8 cellular contexts compared by ENCODE assay signal in the genomic region with DNA sequence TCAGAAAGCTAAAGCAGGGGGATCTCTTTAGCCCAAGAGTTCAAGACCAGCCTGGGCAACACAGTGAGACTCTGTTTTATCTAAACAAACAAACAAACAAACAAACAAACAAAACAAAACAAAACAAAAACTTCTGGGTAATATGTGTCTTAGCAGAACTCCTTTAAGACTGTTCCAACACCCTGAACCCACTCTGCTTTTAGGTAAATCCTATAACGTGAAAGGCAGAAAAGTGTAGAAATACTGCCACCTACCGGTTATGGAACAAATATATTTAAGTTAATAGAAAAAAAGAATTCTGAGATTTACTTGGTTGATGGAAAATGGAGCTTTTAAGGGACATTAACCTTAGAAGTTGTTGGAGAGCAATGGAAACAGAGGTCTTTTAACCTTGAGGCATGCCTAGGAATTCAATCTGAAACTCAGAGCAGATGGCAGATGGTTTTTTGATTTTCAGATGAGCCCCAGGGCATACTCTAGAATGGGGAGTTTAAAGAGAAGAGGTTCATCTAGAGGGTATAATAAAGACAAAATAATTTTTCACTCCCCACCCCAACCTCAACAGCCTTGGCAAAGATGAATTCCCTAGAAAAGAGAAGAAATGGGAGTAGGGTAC. TPM values are rescaled to one million over a fixed set of nuclear protein-coding genes. Genes with fewer than 3 reads are reported as not detected.
A peak's percentile ranks its signal among the peaks of the same experiment; 100 is the strongest.
DNase-seq lines count a peak whose midpoint lies in the region; ATAC-seq, FAIRE-seq and TF ChIP-seq lines count a peak whose summit lies in the region.

No MANE protein-coding gene starts in this region.

- in situ Hi-C loops in HepG2 (cut with HindIII; ENCODE audit: extremely low pct_ligation_motif_present, low pct_unique_long_range_greater_than_20kb) = loop anchor here (5.0 kb wide), 1 partner anchor 437 kb away; no protein-coding TSS in a partner anchor

- TF ChIP-seq POLR2A in HepG2 (IDR thresholded peaks at IDR 0.05; ENCODE audit: insufficient read depth in 1 of 2, low read depth in 2 of 2, low read length in 2 of 2) = no peak

- TF ChIP-seq CTCF in HepG2 (CRISPR knock-in tag; IDR thresholded peaks at IDR 0.05) = peak; percentile 63

- WGBS in HepG2 (ENCODE audit: low lambda C conversion rate) = 1% methylated on average over 2 of the region's 2 CpGs
- WGBS in aorta, 2 donors = 0 to 1% methylated on average over 2 of the region's 2 CpGs

- H3K4me1 ChIP-seq in HepG2 (ENCODE audit: insufficient read depth, low read length) (no peaks in the 10 kb centered on the region), aorta (ENCODE audit: control insufficient read depth in 1 of 2, insufficient read depth in 2 of 2, low read length in 2 of 2) (no peaks in the 10 kb centered on the region)

- H2AFZ ChIP-seq in HepG2 (ENCODE audit: low read length) = no peak overlapping the region

- H3K27me3 ChIP-seq in HepG2 (ENCODE audit: control insufficient read depth in 1 of 2, insufficient read depth in 2 of 2, low read length in 2 of 2) (no peaks in the 10 kb centered on the region), aorta (ENCODE audit: control insufficient read depth in 1 of 2, insufficient read depth in 2 of 2, low read length in 1 of 2) (no peaks in the 10 kb centered on the region)

- DNase-seq in D341Med (ENCODE audit: low spot score) (peak; percentile 31), HS-27A (ENCODE audit: low read depth) (peak; percentile 34), NCI-H82 treated with DMSO at 0.1 percent for 48 hours (lab: John Stamatoyannopoulos, UW; ENCODE audit: unreplicated experiment) (peak; percentile 36), HepG2 (ENCODE audit: low spot score) (peak; percentile 65), aorta (no peak), OCI-M2 (lab: John Stamatoyannopoulos, UW; ENCODE audit: unreplicated experiment) (no peak)
- DNase-seq in central memory CD4-positive, alpha-beta T cell = peak; percentile 39

- no peak overlapping the region for H3K27ac ChIP-seq in HepG2 (ENCODE audit: extremely low read length, insufficient read depth, low read length)
- H3K27ac ChIP-seq in aorta (ENCODE audit: low read depth in 1 of 2, low read length in 2 of 2) = no peak overlapping the region

- ATAC-seq in HepG2 = peak; percentile 51
- ATAC-seq in aorta (ENCODE audit: low FRiP score) = peak; percentile 54
- no peak for ATAC-seq in HG02571 (IDR thresholded peaks at IDR 0.05; ENCODE audit: unreplicated experiment)

- POLR2A ChIA-PET in HepG2 (lab: Yijun Ruan, JAX) = no interaction called here

- peaks cover 3% of the 10 kb centered on the region; the same call in 1 of the 2 replicates for H4K20me1 ChIP-seq in HepG2 (ENCODE audit: insufficient read depth, low read length)

- TF ChIP-seq EP300 in HepG2 (IDR thresholded peaks at IDR 0.05; ENCODE audit: low read depth in 2 of 2, low read length in 2 of 2) (no peak), HepG2 (CRISPR knock-in tag; IDR thresholded peaks at IDR 0.05; ENCODE audit: borderline replicate concordance) (no peak)

- H3K4me3 ChIP-seq in HepG2 (replicated peaks in 1 of 3; ENCODE audit: insufficient read depth in 1 of 3, low read depth in 2 of 3, low read length in 3 of 3) (no peak overlapping the region), aorta (ENCODE audit: low read length in 2 of 2) (no peak overlapping the region)

- no peaks in the 10 kb centered on the region for H3K79me2 ChIP-seq in HepG2 (ENCODE audit: insufficient read depth, low read length)

- FAIRE-seq in HepG2 (lab: Jason Lieb, UNC) = no peak

- CTCF ChIA-PET in HepG2 (lab: Yijun Ruan, JAX; ENCODE audit: low intra/inter-chr PET ratio, low total read pairs) = interaction anchor here (1.6 to 2.6 kb wide), 3 partner anchors 402 to 480 kb away, joined by 4 to 25 read pairs (median 9); no protein-coding TSS in a partner anchor

- no TSS peak for BruUV-seq in HepG2 (replicated peaks; lab: Mats Ljungman, UMichigan)

- TF ChIP-seq RAD21 in HepG2 (CRISPR knock-in tag; IDR thresholded peaks at IDR 0.05) = no peak

- no peak overlapping the region for H3K9ac ChIP-seq in HepG2 (ENCODE audit: insufficient read depth, low read depth, low read length)

- H3K36me3 ChIP-seq in HepG2 (replicated peaks in 1 of 2; ENCODE audit: control insufficient read depth in 1 of 2, insufficient read depth in 2 of 2, low read length in 2 of 2) = no peaks in the 10 kb centered on the region
- H3K36me3 ChIP-seq in aorta (ENCODE audit: control insufficient read depth in 1 of 2, insufficient read depth in 2 of 2, low read length in 1 of 2) = no peaks in the 10 kb centered on the region

- intact Hi-C loops in HepG2 (cut with micrococcal nuclease; ENCODE audit: unreplicated experiment) = loop anchor here (2.0 kb wide), 3 partner anchors 402 to 480 kb away; no protein-coding TSS in a partner anchor
- intact Hi-C loops in aorta (cut with DNase I) = loop anchor here (2.0 to 10.0 kb wide), 3 partner anchors 190 to 486 kb away; a partner anchor contains a TSS

- H3K4me2 ChIP-seq in HepG2 (ENCODE audit: low read depth, low read length) = no peak overlapping the region

- H3K9me3 ChIP-seq in HepG2 (ENCODE audit: low read length) = no peaks in the 10 kb centered on the region
- no peaks in the 10 kb centered on the region for H3K9me3 ChIP-seq in aorta (ENCODE audit: control insufficient read depth, low read length)

TF ChIP-seq in HepG2, 621 proteins besides CTCF, POLR2A, EP300 and RAD21 (continues in another document):
- TF ChIP-seq ZFX (CRISPR knock-in tag; IDR thresholded peaks at IDR 0.05; ENCODE audit: low read depth) (no peak), CREB1 (IDR thresholded peaks at IDR 0.05) (no peak), CREB1 (CRISPR knock-in tag; IDR thresholded peaks at IDR 0.05) (0 out of 2 replicates have a peak, but pooled peaks have one; percentile 21), STAT5B (CRISPR knock-in tag; IDR thresholded peaks at IDR 0.05) (no peak), FIP1L1 (IDR thresholded peaks at IDR 0.05; ENCODE audit: borderline replicate concordance, insufficient read depth, low read depth, low read length) (no peak), ZNF460 (CRISPR knock-in tag; IDR thresholded peaks at IDR 0.05; ENCODE audit: borderline replicate concordance) (no peak), MTF1 (CRISPR knock-in tag; IDR thresholded peaks at IDR 0.05) (no peak), DMAP1 (CRISPR knock-in tag; IDR thresholded peaks at IDR 0.05) (no peak), ZNF567 (CRISPR knock-in tag; IDR thresholded peaks at IDR 0.05; ENCODE audit: borderline replicate concordance) (no peak), ZNF20 (CRISPR knock-in tag; IDR thresholded peaks at IDR 0.05) (no peak), STAG1 (CRISPR knock-in tag; IDR thresholded peaks at IDR 0.05) (peak; percentile 79), SMC3 (IDR thresholded peaks at IDR 0.05; ENCODE audit: low read length) (peak; percentile 55)
- TF ChIP-seq, protein P1, sequence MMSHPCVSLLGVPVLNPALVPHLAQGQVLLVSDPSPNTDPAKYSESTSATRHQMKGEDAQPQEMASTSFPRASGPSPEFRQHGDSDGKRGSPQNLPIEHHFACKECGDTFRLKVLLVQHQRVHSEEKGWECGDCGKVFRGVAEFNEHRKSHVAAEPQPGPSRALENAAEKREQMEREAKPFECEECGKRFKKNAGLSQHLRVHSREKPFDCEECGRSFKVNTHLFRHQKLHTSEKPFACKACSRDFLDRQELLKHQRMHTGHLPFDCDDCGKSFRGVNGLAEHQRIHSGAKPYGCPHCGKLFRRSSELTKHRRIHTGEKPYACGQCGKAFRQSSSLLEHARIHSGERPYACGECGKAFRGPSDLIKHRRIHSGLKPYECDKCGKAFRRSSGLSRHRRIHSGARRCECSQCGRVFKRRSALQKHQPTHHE (CRISPR knock-in tag; IDR thresholded peaks at IDR 0.05; ENCODE audit: borderline replicate concordance) = no peak
- TF ChIP-seq, protein P2, sequence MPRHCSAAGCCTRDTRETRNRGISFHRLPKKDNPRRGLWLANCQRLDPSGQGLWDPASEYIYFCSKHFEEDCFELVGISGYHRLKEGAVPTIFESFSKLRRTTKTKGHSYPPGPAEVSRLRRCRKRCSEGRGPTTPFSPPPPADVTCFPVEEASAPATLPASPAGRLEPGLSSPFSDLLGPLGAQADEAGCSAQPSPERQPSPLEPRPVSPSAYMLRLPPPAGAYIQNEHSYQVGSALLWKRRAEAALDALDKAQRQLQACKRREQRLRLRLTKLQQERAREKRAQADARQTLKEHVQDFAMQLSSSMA (CRISPR knock-in tag; IDR thresholded peaks at IDR 0.05) = no peak

RNA-seq across cellular contexts. Expression of a gene that starts 38.5 kb away (rescaled TPM):
- total RNA-seq in HepG2 (2016; rRNA removed; fragmentation: Illumina TruSeq; extraction: Trizol) (304 and 480 TPM in 2 replicates), aorta (100 to 1,000 TPM; 387 to 624 TPM)
- total RNA-seq in HepG2 (2016; cell fraction: cytosol; rRNA removed; fragmentation: Illumina TruSeq; extraction: Trizol; ENCODE audit: low read depth) = 45.4 and 49.6 TPM in 2 replicates
- 318 and 477 TPM in 2 replicates for total RNA-seq in HepG2 (2016; cell fraction: insoluble cytoplasmic fraction; rRNA removed; fragmentation: Illumina TruSeq; extraction: Trizol)
- total RNA-seq in HepG2 (2016; cell fraction: membrane; rRNA removed; fragmentation: Illumina TruSeq; extraction: Trizol) = 107 and 113 TPM in 2 replicates
- total RNA-seq in HepG2 (2016; cell fraction: nucleus; rRNA removed; fragmentation: Illumina TruSeq; extraction: Trizol) = 139 and 147 TPM in 2 replicates
- polyA plus RNA-seq in HepG2 (2011; rRNA removed) (309 and 347 TPM in 2 replicates), aorta (100 to 1,000 TPM in 1 of 2 donors, 10 to 100 TPM in 1; 98.1 to 209 TPM)
- 344 and 402 TPM in 2 replicates for polyA plus RNA-seq in HepG2 (2011; cell fraction: cytosol; rRNA removed)
- 137 and 170 TPM in 2 replicates for polyA plus RNA-seq in HepG2 (2011; cell fraction: nucleus; rRNA removed)
- polyA plus RNA-seq in HepG2 (2012) = 224 and 410 TPM in 2 replicates
- polyA plus RNA-seq in HepG2 (2016; cell fraction: cytosol; fragmentation: Illumina TruSeq; extraction: Trizol; ENCODE audit: low read depth) = 49.9 and 50.9 TPM in 2 replicates
- 348 and 371 TPM in 2 replicates for polyA plus RNA-seq in HepG2 (2016; cell fraction: insoluble cytoplasmic fraction; fragmentation: Illumina TruSeq; extraction: Trizol; ENCODE audit: low read depth)
- polyA plus RNA-seq in HepG2 (2016; cell fraction: membrane; fragmentation: Illumina TruSeq; extraction: Trizol; ENCODE audit: low read depth) = 68.6 and 72.0 TPM in 2 replicates
- polyA plus RNA-seq in HepG2 (2016; cell fraction: nucleus; fragmentation: Illumina TruSeq; extraction: Trizol; ENCODE audit: insufficient read depth, low read depth) = 136 and 146 TPM in 2 replicates
- polyA minus RNA-seq in HepG2 (2011; rRNA and poly(A)+ RNA removed; ENCODE audit: low replicate concordance) = 155 and 334 TPM in 2 replicates
- 233 and 325 TPM in 2 replicates for polyA minus RNA-seq in HepG2 (2011; cell fraction: cytosol; rRNA and poly(A)+ RNA removed)
- 105 and 146 TPM in 2 replicates for polyA minus RNA-seq in HepG2 (2011; cell fraction: nucleus; rRNA and poly(A)+ RNA removed)

Comparison
In these comparisons a context has a peak if more than half of its experiments do, and no peak if none do; other contexts are left out.
1. DNase-seq: peak in D341Med (single experiment), HS-27A (single experiment), NCI-H82 treated with DMSO at 0.1 percent for 48 hours (single experiment), central memory CD4-positive, alpha-beta T cell (single experiment) and HepG2 (single experiment); none in aorta (0 of 2) and OCI-M2 (single experiment).